ENCODE assay signal across 19 cellular contexts in genomic region chr12:107491856-107492255, GRCh38.
DNase-seq lines count a peak whose midpoint lies in the region; ATAC-seq, FAIRE-seq and TF ChIP-seq lines count a peak whose summit lies in the region.
"Had no signal": no experiment of that assay in that cellular context is flagged by ENCODE, and none has a peak within 500 bp of the region (broad histone marks: within the 10 kb centered on the region; RNA-seq: fewer than 3 reads in every experiment).

No MANE protein-coding gene starts in this region.

- H2BK20ac ChIP-seq in IMR-90 (ENCODE audit: low read depth, low read length) (no peak overlapping the region), H1 (ENCODE audit: low read length) (no peak overlapping the region)

- H3K27me3 Mint-ChIP-seq in nephron progenitor cell (ENCODE audit: low read depth, poor library complexity) (peaks cover 8% of the 10 kb centered on the region), WTC11 (ENCODE audit: low read depth) (no peaks in the 10 kb centered on the region)
- H3K27me3 Mint-ChIP-seq: activated B cell treated with CpG ODN at 0.5 μM for 24 hours had no signal

- 46% methylated on average over 4 of the region's 9 CpGs; no CpG with 5 or more reads in 1 of the 2 experiments for WGBS in IMR-90 (ENCODE audit: extremely low coverage in 2 of 2, insufficient read length in 1 of 2), 2 experiments
- WGBS in H1 (ENCODE audit: extremely low coverage in 1 of 2, insufficient coverage in 1 of 2, insufficient read length in 1 of 2, insufficient replicate concordance in 2 of 2, low coverage in 1 of 2, low lambda C conversion rate in 2 of 2, missing lambda C conversion rate in 1 of 2), 2 experiments, result 75% methylated on average over 8 of the region's 9 CpGs; no CpG with 5 or more reads in 1 of the 2 experiments

- peak; percentile 53 for DNase-seq in IMR-90
- no peak for DNase-seq in H1 (ENCODE audit: low read depth in 1 of 2, low spot score in 2 of 2)
- no peak for DNase-seq in nephron progenitor cell
- DNase-seq in omental fat pad (ENCODE audit: low spot score), result no peak
- no peak for DNase-seq in substantia nigra (lab: John Stamatoyannopoulos, UW)
- DNase-seq in WTC11 (ENCODE audit: low spot score), result no peak
- DNase-seq: activated B cell treated with CpG ODN at 0.5 μM for 24 hours; activated T-cell treated with anti-CD3 and anti-CD28 coated beads, Interleukin-2, amount 50 U/mL, for 4 hours; dorsolateral prefrontal cortex; erythroblast; left cardiac atrium; NCI-H1436; NCI-H2171 treated with DMSO at 0.1 percent for 48 hours; spleen; T-helper 2 cell had no signal

- H3K56ac ChIP-seq in IMR-90 (ENCODE audit: extremely low read depth, insufficient read depth, low read length), result no peak overlapping the region
- no peak overlapping the region for H3K56ac ChIP-seq in H1 (replicated peaks; ENCODE audit: insufficient read length, low read depth, low read length)

- peaks cover 0 to 39% (median 27%) of the 10 kb centered on the region in 11 experiments; a peak in 11 of 22 replicates for H4K20me1 ChIP-seq in BLaER1 treated with 17β-estradiol and CSF1 and Interleukin-3, amounts not matched to agents 10 nM and 100 nM
- no peaks in the 10 kb centered on the region for H4K20me1 ChIP-seq in IMR-90 (ENCODE audit: insufficient read depth, low read length)
- H4K20me1 ChIP-seq in H1 (replicated peaks in 1 of 2; ENCODE audit: control insufficient read depth in 1 of 2, insufficient read depth in 2 of 2, low read length in 2 of 2), result no peaks in the 10 kb centered on the region

- H2BK15ac ChIP-seq in IMR-90 (ENCODE audit: low read depth, low read length), result no peak overlapping the region
- no peak overlapping the region for H2BK15ac ChIP-seq in H1 (ENCODE audit: low read length)

- no peaks in the 10 kb centered on the region for H3K9me1 ChIP-seq in IMR-90 (ENCODE audit: insufficient read depth, low read length)

- H2BK12ac ChIP-seq in H1 (ENCODE audit: low read depth, low read length), result no peak overlapping the region

- H2BK120ac ChIP-seq in IMR-90 (ENCODE audit: low read depth, low read length), result no peak overlapping the region
- H2BK120ac ChIP-seq in H1 (replicated peaks; ENCODE audit: low read depth, low read length), result no peak overlapping the region

- peak overlapping the region in 7 of 11 experiments; percentile 10 to 57 (median 38); a peak in 6 of 22 replicates for H3K9ac ChIP-seq in BLaER1 treated with 17β-estradiol and CSF1 and Interleukin-3, amounts not matched to agents 10 nM and 100 nM
- no peak overlapping the region for H3K9ac ChIP-seq in IMR-90 (ENCODE audit: low read depth, low read length)
- no peak overlapping the region for H3K9ac ChIP-seq in H1 (replicated peaks in 1 of 4; ENCODE audit: extremely low read depth in 1 of 4, low read depth in 3 of 4, low read length in 3 of 4)

- no peak overlapping the region for H2BK5ac ChIP-seq in IMR-90 (ENCODE audit: low read depth, low read length, poor library complexity, severe bottlenecking)
- no peak overlapping the region for H2BK5ac ChIP-seq in H1 (ENCODE audit: low read depth, low read length)

- H3K14ac ChIP-seq in IMR-90 (replicated peaks; ENCODE audit: low read depth, low read length), result no peak overlapping the region
- H3K14ac ChIP-seq in H1 (ENCODE audit: insufficient read length), result no peak overlapping the region

- H3K9me3 Mint-ChIP-seq in nephron progenitor cell, result no peaks in the 10 kb centered on the region
- no peaks in the 10 kb centered on the region for H3K9me3 Mint-ChIP-seq in WTC11
- H3K9me3 Mint-ChIP-seq: activated B cell treated with CpG ODN at 0.5 μM for 24 hours; activated T-cell treated with anti-CD3 and anti-CD28 coated beads, Interleukin-2, amount 50 U/mL, for 4 hours had no signal

- 0 out of 22 replicates have a peak, but pooled peaks cover 0 to 4% (median 0%) of the 10 kb centered on the region in 11 experiments for H3K36me3 ChIP-seq in BLaER1 treated with 17β-estradiol and CSF1 and Interleukin-3, amounts not matched to agents 10 nM and 100 nM
- H3K36me3 ChIP-seq in IMR-90 (ENCODE audit: control insufficient read depth, insufficient read depth, low read length) (no peaks in the 10 kb centered on the region), H1 (ENCODE audit: control insufficient read depth in 2 of 4, insufficient read depth in 4 of 4, low read length in 3 of 4) (no peaks in the 10 kb centered on the region)
- H3K36me3 ChIP-seq: adrenal gland, cardiac muscle cell, spleen had no signal

- 0 out of 22 replicates have a peak, but pooled peaks cover 0 to 4% (median 0%) of the 10 kb centered on the region in 11 experiments for H3K9me3 ChIP-seq in BLaER1 treated with 17β-estradiol and CSF1 and Interleukin-3, amounts not matched to agents 10 nM and 100 nM (replicated peaks in 1 of 11)
- H3K9me3 ChIP-seq in IMR-90 (ENCODE audit: control insufficient read depth, insufficient read depth, low read length) (no peaks in the 10 kb centered on the region), H1 (ENCODE audit: insufficient read depth in 2 of 2, low read depth in 1 of 2, low read length in 1 of 2) (no peaks in the 10 kb centered on the region)
- H3K9me3 ChIP-seq: adrenal gland, spleen had no signal

- intact Hi-C loops in IMR-90 (cut with micrococcal nuclease), result no loop called here

- 0 out of 2 replicates have a peak overlapping the region, but pooled peaks have one; percentile 49 for H3K18ac ChIP-seq in IMR-90 (ENCODE audit: low read depth, low read length)
- no peak overlapping the region for H3K18ac ChIP-seq in H1 (ENCODE audit: extremely low read depth, low read length)

- H3K27ac Mint-ChIP-seq in nephron progenitor cell, result peak overlapping the region; percentile 39
- H3K27ac Mint-ChIP-seq in WTC11, result no peak overlapping the region

- FAIRE-seq in H1 (lab: Jason Lieb, UNC), result no peak

- no peaks in the 10 kb centered on the region for H3K79me2 ChIP-seq in H1 (ENCODE audit: control insufficient read depth in 1 of 2, insufficient read depth in 2 of 2, low read length in 2 of 2)

- H3K4me3 Mint-ChIP-seq in nephron progenitor cell, result no peak overlapping the region
- no peak overlapping the region for H3K4me3 Mint-ChIP-seq in WTC11
- H3K4me3 Mint-ChIP-seq: activated T-cell treated with anti-CD3 and anti-CD28 coated beads, Interleukin-2, amount 50 U/mL, for 4 hours had no signal

- no peak for TF ChIP-seq EP300 in H1 (IDR thresholded peaks at IDR 0.05; ENCODE audit: borderline replicate concordance in 1 of 2, low read depth in 2 of 2, low read length in 2 of 2)

- H3K79me1 ChIP-seq in IMR-90 (ENCODE audit: low read depth in 1 of 2, low read length in 2 of 2) (no peaks in the 10 kb centered on the region), H1 (ENCODE audit: low read depth, low read length) (no peaks in the 10 kb centered on the region)

- H4K8ac ChIP-seq in IMR-90 (ENCODE audit: low read depth in 2 of 2, low read length in 2 of 2), result no peak overlapping the region
- H4K8ac ChIP-seq in H1 (ENCODE audit: extremely low read depth, insufficient read depth, low read length), result peak overlapping the region; percentile 43; the same call in 1 of the 2 replicates

- H3K4ac ChIP-seq in IMR-90 (ENCODE audit: low read depth, low read length) (no peak overlapping the region), H1 (replicated peaks; ENCODE audit: insufficient read length, low read depth, low read length) (no peak overlapping the region)

- CTCF ChIA-PET in IMR-90 (lab: Yijun Ruan, JAX) (no interaction called here), H1 (lab: Charles Lee; ENCODE audit: partially characterized antibody) (interaction anchor here (0.9 kb wide), 1 partner anchor 73 kb away, joined by 4 read pairs; no protein-coding TSS in a partner anchor), WTC11 (lab: Charles Lee) (no interaction called here)

- H3K4me1 Mint-ChIP-seq in nephron progenitor cell (peaks cover 77% of the 10 kb centered on the region), WTC11 (peaks cover 19% of the 10 kb centered on the region)

- H2AFZ ChIP-seq in IMR-90 (replicated peaks; ENCODE audit: low read length, poor library complexity) (no peak overlapping the region), H1 (ENCODE audit: low read length) (no peak overlapping the region)

- peaks cover under 1% of the 10 kb centered on the region for H3K36me3 Mint-ChIP-seq in nephron progenitor cell (ENCODE audit: low read depth)
- H3K36me3 Mint-ChIP-seq in WTC11, result no peaks in the 10 kb centered on the region

- peak overlapping the region in 3 of 10 experiments; percentile 5 to 32 (median 24); a peak in 2 of 20 replicates for H3K4me3 ChIP-seq in BLaER1 treated with 17β-estradiol and CSF1 and Interleukin-3, amounts not matched to agents 10 nM and 100 nM
- H3K4me3 ChIP-seq in IMR-90 (ENCODE audit: insufficient read depth, low read depth, low read length) (no peak overlapping the region), H1 (ENCODE audit: extremely low read depth in 1 of 4, insufficient read depth in 2 of 4, low read depth in 3 of 4, low read length in 4 of 4) (no peak overlapping the region)
- H3K4me3 ChIP-seq: adrenal gland, cardiac muscle cell, dorsolateral prefrontal cortex, spleen had no signal

- H3K27me3 ChIP-seq in BLaER1 treated with 17β-estradiol and CSF1 and Interleukin-3, amounts not matched to agents 10 nM and 100 nM, result no peaks in the 10 kb centered on the region
- H3K27me3 ChIP-seq in IMR-90 (ENCODE audit: control insufficient read depth, insufficient read depth, low read length) (no peaks in the 10 kb centered on the region), H1 (replicated peaks in 1 of 4; ENCODE audit: control insufficient read depth in 3 of 4, extremely low read depth in 1 of 4, insufficient read depth in 3 of 4, low read length in 3 of 4) (no peaks in the 10 kb centered on the region)
- H3K27me3 ChIP-seq: adrenal gland, cardiac muscle cell, spleen had no signal

- H3K4me2 ChIP-seq in BLaER1 treated with 17β-estradiol and CSF1 and Interleukin-3, amounts not matched to agents 10 nM and 100 nM, result peak overlapping the region; percentile 66 to 90 (median 85)
- H3K4me2 ChIP-seq in IMR-90 (ENCODE audit: low read depth, low read length) (no peak overlapping the region), H1 (ENCODE audit: insufficient read depth in 1 of 2, low read depth in 2 of 2, low read length in 2 of 2) (no peak overlapping the region)

- H4K5ac ChIP-seq in IMR-90 (ENCODE audit: low read depth, low read length), result 0 out of 2 replicates have a peak overlapping the region, but pooled peaks have one; percentile 35
- H4K5ac ChIP-seq in H1 (ENCODE audit: insufficient read length, low read depth, low read length), result no peak overlapping the region

- H4K91ac ChIP-seq in IMR-90 (ENCODE audit: insufficient read depth, low read depth, low read length) (no peak overlapping the region), H1 (replicated peaks; ENCODE audit: insufficient read length, low read length) (no peak overlapping the region)

- BruUV-seq in IMR-90 (replicated peaks; lab: Mats Ljungman, UMichigan), result no TSS peak

- H3K4me1 ChIP-seq in BLaER1 treated with 17β-estradiol and CSF1 and Interleukin-3, amounts not matched to agents 10 nM and 100 nM, result peaks cover 62 to 83% (median 77%) of the 10 kb centered on the region in 10 experiments
- H3K4me1 ChIP-seq in IMR-90 (ENCODE audit: control insufficient read depth, insufficient read depth, low read length) (no peaks in the 10 kb centered on the region), H1 (replicated peaks in 1 of 4; ENCODE audit: control insufficient read depth in 3 of 4, insufficient read depth in 4 of 4, low read length in 3 of 4) (peaks cover 0 to 3% (median 0%) of the 10 kb centered on the region in 4 experiments; a peak in 2 of 7 replicates)

- ATAC-seq in IMR-90 (ENCODE audit: low read depth) (peak; percentile 52; the same call in 1 of the 2 replicates), omental fat pad (ENCODE audit: low FRiP score) (no peak), GM19023 (IDR thresholded peaks at IDR 0.05; ENCODE audit: unreplicated experiment) (no peak), WTC11 (no peak)
- ATAC-seq: activated T-cell treated with anti-CD3 and anti-CD28 coated beads, Interleukin-2, amount 50 U/mL, for 4 hours; left cardiac atrium had no signal

- TF ChIP-seq POLR2A in IMR-90 (IDR thresholded peaks at IDR 0.05; ENCODE audit: low read depth, low read length) (no peak), H1 (IDR thresholded peaks at IDR 0.05; ENCODE audit: control extremely low read depth in 1 of 2, low read depth in 2 of 2, low read length in 2 of 2) (no peak)

- H3K23ac ChIP-seq in IMR-90 (ENCODE audit: low read depth, low read length) (no peak overlapping the region), H1 (ENCODE audit: insufficient read length) (no peak overlapping the region)

- dilution Hi-C loops in IMR-90 (cut with HindIII; ENCODE audit: low sequenced_read_pairs, unreplicated experiment), result no loop called here

- TF ChIP-seq CTCF in IMR-90 (conservative IDR thresholded peaks at IDR 0.05; ENCODE audit: low read depth, low read length), result no peak
- no peak for TF ChIP-seq CTCF in H1 (IDR thresholded peaks at IDR 0.05; ENCODE audit: control extremely low read depth in 1 of 3, insufficient read depth in 1 of 3, low read depth in 1 of 3, low read length in 3 of 3)
- TF ChIP-seq CTCF in nephron progenitor cell (IDR thresholded peaks at IDR 0.05), result no peak
- TF ChIP-seq CTCF in omental fat pad (IDR thresholded peaks at IDR 0.05), result no peak
- no peak for TF ChIP-seq CTCF in WTC11 (IDR thresholded peaks at IDR 0.05)

- in situ Hi-C loops in IMR-90 (cut with MboI; ENCODE audit: low sequenced_read_pairs), result no loop called here

- peak overlapping the region in 10 of 11 experiments; percentile 4 to 67 (median 59); a peak in 17 of 22 replicates for H3K27ac ChIP-seq in BLaER1 treated with 17β-estradiol and CSF1 and Interleukin-3, amounts not matched to agents 10 nM and 100 nM
- H3K27ac ChIP-seq in IMR-90 (ENCODE audit: insufficient read depth, low read length), result no peak overlapping the region
- no peak overlapping the region for H3K27ac ChIP-seq in H1 (ENCODE audit: low read depth, low read length)
- H3K27ac ChIP-seq in substantia nigra (ENCODE audit: low read depth, low read length, poor library complexity, severe bottlenecking), result no peak overlapping the region
- H3K27ac ChIP-seq: adrenal gland, cardiac muscle cell, dorsolateral prefrontal cortex had no signal

- H2AK9ac ChIP-seq in IMR-90 (replicated peaks; ENCODE audit: low read depth, low read length, poor library complexity), result no peak overlapping the region

- peaks cover under 1% of the 10 kb centered on the region; the same call in 1 of the 2 replicates for H3K23me2 ChIP-seq in H1 (ENCODE audit: low read depth, low read length)

- H2AK5ac ChIP-seq in IMR-90 (ENCODE audit: low read depth, low read length) (no peak overlapping the region), H1 (ENCODE audit: low read depth, low read length) (no peak overlapping the region)

- POLR2A ChIA-PET in IMR-90 (lab: Charles Lee; ENCODE audit: unreplicated experiment), result no interaction called here
- POLR2A ChIA-PET in H1 (lab: Charles Lee; ENCODE audit: partially characterized antibody), result no interaction called here
- POLR2A ChIA-PET in WTC11 (lab: Charles Lee), result no interaction called here

- no peak for TF ChIP-seq RAD21 in IMR-90 (IDR thresholded peaks at IDR 0.05; ENCODE audit: low read length)
- TF ChIP-seq RAD21 in H1 (IDR thresholded peaks at IDR 0.05 in 1 of 2, conservative IDR thresholded peaks at IDR 0.05 in 1 of 2; ENCODE audit: low read depth in 2 of 2, low read length in 2 of 2), result no peak

Comparison
In these comparisons a context has a peak if more than half of its experiments do, and no peak if none do; other contexts are left out.
1. H3K27ac ChIP-seq: peak in BLaER1 treated with 17β-estradiol and CSF1 and Interleukin-3, amounts not matched to agents 10 nM and 100 nM (10 of 11); none in IMR-90 (single experiment), H1 (single experiment) and substantia nigra (single experiment).
2. H3K4me2 ChIP-seq: peak in BLaER1 treated with 17β-estradiol and CSF1 and Interleukin-3, amounts not matched to agents 10 nM and 100 nM (11 of 11); none in IMR-90 (single experiment) and H1 (0 of 2).
3. H3K9ac ChIP-seq: peak in BLaER1 treated with 17β-estradiol and CSF1 and Interleukin-3, amounts not matched to agents 10 nM and 100 nM (7 of 11); none in IMR-90 (single experiment) and H1 (0 of 4).